13 cellular contexts compared by ENCODE assay signal in genomic region chr3:47315069-47315647, GRCh38. TPM values are rescaled to one million over a fixed set of nuclear protein-coding genes. Genes with fewer than 3 reads are reported as not detected.
DNase-seq lines count a peak whose midpoint lies in the region; ATAC-seq, FAIRE-seq and TF ChIP-seq lines count a peak whose summit lies in the region.
"Had no signal": no experiment of that assay in that cellular context is flagged by ENCODE, and none has a peak within 500 bp of the region (broad histone marks: within the 10 kb centered on the region; RNA-seq: fewer than 3 reads in every experiment).

No MANE protein-coding gene starts in this region.

- FAIRE-seq in GM12891 (lab: Jason Lieb, UNC) (no peak), GM12892 (lab: Jason Lieb, UNC) (no peak)
- FAIRE-seq: bronchial epithelial cell had no signal

- peak overlapping the region; percentile 40 for H3K27ac ChIP-seq in neutrophil
- H3K27ac ChIP-seq: parathyroid adenoma had no signal

- in situ Hi-C loops in SK-MEL-5 (cut with HindIII; ENCODE audit: low pct_unique_long_range_greater_than_20kb, low sequenced_read_pairs) = no loop called here

- no peak overlapping the region for H3K4me3 ChIP-seq in neutrophil (ENCODE audit: low read depth in 1 of 2, low read length in 1 of 2)

- H3K9me3 ChIP-seq in neutrophil = no peaks in the 10 kb centered on the region

- peaks cover 5 to 18% of the 10 kb centered on the region in 2 experiments for H3K4me1 ChIP-seq in neutrophil (ENCODE audit: control insufficient read depth in 1 of 2, insufficient read depth in 1 of 2, low read depth in 1 of 2, low read length in 1 of 2)

- H3K27me3 ChIP-seq in neutrophil = no peaks in the 10 kb centered on the region

- DNase-seq in GM12891 (ENCODE audit: insufficient read length, low spot score) (no peak), SK-MEL-5 (ENCODE audit: low read depth, low spot score) (peak; percentile 9), fibroblast of peridontal ligament (ENCODE audit: extremely low read depth) (peak; percentile 27), HK-2 (ENCODE audit: unreplicated experiment) (no peak), GM12892 (ENCODE audit: insufficient read length) (no peak), posterior vena cava (ENCODE audit: low spot score) (no peak)
- DNase-seq: SHP77 treated with DMSO at 0.1 percent for 48 hours had no signal

- intact Hi-C loops in posterior vena cava (cut with DNase I) = no loop called here

- TF ChIP-seq POLR2A in GM12891 (IDR thresholded peaks at IDR 0.05; ENCODE audit: low read depth, low read length) (no peak), GM12892 (IDR thresholded peaks at IDR 0.05; ENCODE audit: low read depth, low read length) (no peak)

- peaks cover 23% of the 10 kb centered on the region for H3K36me3 ChIP-seq in neutrophil

- ATAC-seq in GM19452 (IDR thresholded peaks at IDR 0.05; ENCODE audit: unreplicated experiment) = no peak
- ATAC-seq: activated CD4-positive, CD25-positive, alpha-beta regulatory T cell treated with anti-CD3 and anti-CD28 coated beads, Interleukin-2, amount 50 U/mL, for 24 hours; HCT116 had no signal

- TF ChIP-seq CTCF in neutrophil (IDR thresholded peaks at IDR 0.05) = no peak

TF ChIP-seq in GM12891, 5 proteins besides CTCF, POLR2A, EP300 and RAD21:
- TF ChIP-seq TAF1 (IDR thresholded peaks at IDR 0.05; ENCODE audit: low read depth, low read length) (no peak), PAX5 (IDR thresholded peaks at IDR 0.05; ENCODE audit: insufficient read depth, low read length, severe bottlenecking) (no peak), POU2F2 (IDR thresholded peaks at IDR 0.05; ENCODE audit: low read depth, low read length) (no peak), POLR2AphosphoS5 (IDR thresholded peaks at IDR 0.05; ENCODE audit: low read depth, low read length) (no peak), SPI1 (IDR thresholded peaks at IDR 0.05; ENCODE audit: low read depth, low read length) (peak; percentile 57)

RNA-seq across cellular contexts. Expression of gene KLHL18, which starts 32.4 kb away (rescaled TPM):
- 34.9 TPM for polyA plus RNA-seq in GM12891 (2012; ENCODE audit: low read depth, missing spikeins)
- 14.9 TPM in 2 replicates for total RNA-seq in SK-MEL-5 (2014; rRNA removed; shearing (Covaris generic))
- polyA plus RNA-seq in SK-MEL-5 (2015; cell fraction: cytosol; rRNA removed) = 18.3 and 32.4 TPM in 2 replicates
- 10.7 and 26.6 TPM in 2 replicates for polyA plus RNA-seq in SK-MEL-5 (2015; cell fraction: nucleus; rRNA removed)
- 18.1 TPM for polyA plus RNA-seq in GM12892 (2012; ENCODE audit: missing spikeins)
- 10 to 100 TPM; 21.2 to 21.6 TPM for total RNA-seq in posterior vena cava

RNA-seq across cellular contexts. Expression of gene KIF9, which starts 32.6 kb away (rescaled TPM):
- 5.4 TPM for polyA plus RNA-seq in GM12891 (2012; ENCODE audit: low read depth, missing spikeins)
- total RNA-seq in SK-MEL-5 (2014; rRNA removed; shearing (Covaris generic)) = 8.0 and 14.3 TPM in 2 replicates
- 8.9 and 12.5 TPM in 2 replicates for polyA plus RNA-seq in SK-MEL-5 (2015; cell fraction: cytosol; rRNA removed)
- 5.0 and 8.4 TPM in 2 replicates for polyA plus RNA-seq in SK-MEL-5 (2015; cell fraction: nucleus; rRNA removed)
- 2.8 TPM for polyA plus RNA-seq in GM12892 (2012; ENCODE audit: missing spikeins)
- total RNA-seq in posterior vena cava = 1 to 10 TPM; 4.7 to 5.6 TPM

Comparison
In these comparisons a context has a peak if more than half of its experiments do, and no peak if none do; other contexts are left out.
1. DNase-seq: peak in SK-MEL-5 (single experiment) and fibroblast of peridontal ligament (single experiment); none in GM12891 (single experiment), HK-2 (single experiment), GM12892 (single experiment) and posterior vena cava (single experiment).